Comparison of ENCODE assay signal across 20 cellular contexts in the genomic region with DNA sequence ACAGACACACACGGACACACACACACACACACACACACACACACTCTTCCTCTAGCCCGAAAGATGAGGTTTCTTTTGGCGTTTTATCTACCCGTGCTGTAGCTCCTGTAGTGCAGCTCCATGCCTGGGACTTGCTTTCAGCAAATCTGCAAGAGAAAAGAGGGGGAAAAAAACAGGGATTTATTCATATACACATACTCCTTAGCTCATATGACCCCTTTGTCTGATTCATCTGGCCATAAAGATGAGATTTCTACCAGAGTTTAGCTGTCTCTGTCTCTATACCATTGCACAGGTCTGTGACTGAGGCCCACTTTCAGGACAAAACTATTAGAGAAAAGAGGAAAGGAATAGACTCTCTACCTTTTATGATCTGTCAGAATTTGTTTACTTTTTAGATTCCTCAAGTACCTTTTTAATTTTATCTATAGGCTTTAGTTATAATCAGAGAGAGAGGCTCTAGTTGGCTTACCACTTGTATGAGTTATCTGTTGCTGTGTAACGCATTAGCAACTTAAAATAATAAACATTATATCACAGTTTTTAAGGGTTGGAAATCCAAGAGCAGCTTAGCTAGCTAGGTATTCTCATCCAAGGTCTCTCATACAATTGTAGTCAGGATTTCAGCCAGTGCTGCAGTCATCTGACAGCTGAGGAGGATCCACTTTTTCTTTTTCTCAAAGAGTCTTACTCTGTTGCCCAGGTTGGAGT. TPM values are rescaled to one million over a fixed set of nuclear protein-coding genes. Genes with fewer than 3 reads are reported as not detected.
DNase-seq lines count a peak whose midpoint lies in the region; ATAC-seq, FAIRE-seq and TF ChIP-seq lines count a peak whose summit lies in the region.
"Had no signal": no experiment of that assay in that cellular context is flagged by ENCODE, and none has a peak within 500 bp of the region (broad histone marks: within the 10 kb centered on the region; RNA-seq: fewer than 3 reads in every experiment).

No MANE protein-coding gene starts in this region.

- FAIRE-seq in GM18507 (lab: Jason Lieb, UNC), result peak; percentile 29
- FAIRE-seq: A549, H1 had no signal

- H3K79me2 ChIP-seq in trophoblast cell (ENCODE audit: control insufficient read depth, insufficient read depth, low read length, poor library complexity), result peaks cover 7% of the 10 kb centered on the region

- no peak overlapping the region for H3K14ac ChIP-seq in trophoblast cell (ENCODE audit: low read length)

- TF ChIP-seq POLR2A in gastroesophageal sphincter (IDR thresholded peaks at IDR 0.05), result no peak

- DNase-seq in GM18507 (ENCODE audit: extremely low spot score, insufficient read length, low read depth) (no peak), choroid plexus epithelial cell (ENCODE audit: low read depth) (peak; percentile 15), trophoblast cell (no peak), islet precursor cell (no peak), AG08395 (ENCODE audit: low spot score) (no peak)
- DNase-seq: C1 segment of cervical spinal cord, DND-41, NCI-H1048, NCI-H1436, NCI-H2029, NCI-H345, NCI-H526, PC-3, RPMI8226, SHP77 treated with DMSO at 0.1 percent for 48 hours, SK-N-SH had no signal

- no peak overlapping the region for H2BK5ac ChIP-seq in trophoblast cell (ENCODE audit: low read depth, low read length, poor library complexity)

- no peak overlapping the region for H2AFZ ChIP-seq in trophoblast cell (ENCODE audit: insufficient read depth, low read length, poor library complexity)

- H4K8ac ChIP-seq in trophoblast cell (ENCODE audit: low read depth, low read length), result no peak overlapping the region

- no peak overlapping the region for H3K9ac ChIP-seq in trophoblast cell (ENCODE audit: low read length)
- H3K9ac ChIP-seq: SK-N-SH had no signal

- H4K12ac ChIP-seq in trophoblast cell (ENCODE audit: low read depth, low read length), result no peak overlapping the region

- no peak overlapping the region for H3K27ac ChIP-seq in HEK293 (ENCODE audit: extremely low read depth, low read depth, low read length)
- H3K27ac ChIP-seq in trophoblast cell (ENCODE audit: low read depth, low read length), result no peak overlapping the region
- no peak overlapping the region for H3K27ac ChIP-seq in gastroesophageal sphincter
- H3K27ac ChIP-seq: A549 had no signal

- CTCF ChIA-PET in HEK293 (lab: Yijun Ruan, JAX), result no interaction called here

- H3K4me3 ChIP-seq in HEK293 (ENCODE audit: low read depth, low read length) (no peak overlapping the region), choroid plexus epithelial cell (ENCODE audit: low read depth, low read length) (no peak overlapping the region), trophoblast cell (ENCODE audit: low read depth, low read length) (no peak overlapping the region), gastroesophageal sphincter (no peak overlapping the region)
- H3K4me3 ChIP-seq: A549 had no signal

- H3K23ac ChIP-seq in trophoblast cell (ENCODE audit: low read length), result no peak overlapping the region

- no peak overlapping the region for H3K18ac ChIP-seq in trophoblast cell (ENCODE audit: low read length)

- TF ChIP-seq EP300 in gastroesophageal sphincter (IDR thresholded peaks at IDR 0.05), result no peak

- no peak overlapping the region for H2BK120ac ChIP-seq in trophoblast cell (ENCODE audit: insufficient read depth, low read length, poor library complexity)

- H3K27me3 ChIP-seq in trophoblast cell (ENCODE audit: insufficient read depth, low read length) (no peaks in the 10 kb centered on the region), gastroesophageal sphincter (no peaks in the 10 kb centered on the region)

- H3K36me3 ChIP-seq in HEK293 (ENCODE audit: control insufficient read depth in 2 of 2, insufficient read depth in 1 of 2, low read length in 2 of 2), result peaks cover 0 to 4% of the 10 kb centered on the region in 2 experiments; a peak in 2 of 3 replicates
- H3K36me3 ChIP-seq in trophoblast cell (ENCODE audit: control insufficient read depth in 1 of 2, insufficient read depth in 2 of 2, low read length in 2 of 2), result peaks cover 0 to 2% of the 10 kb centered on the region in 2 experiments
- H3K36me3 ChIP-seq in gastroesophageal sphincter, result no peaks in the 10 kb centered on the region

- H2BK12ac ChIP-seq in trophoblast cell (ENCODE audit: low read length), result no peak overlapping the region

- WGBS in trophoblast cell (ENCODE audit: extremely low coverage, insufficient coverage, insufficient read length), result no CpG with 5 or more reads among the region's 5 CpGs
- 40 to 81% methylated on average over 1 to 5 of the region's 5 CpGs for WGBS in gastroesophageal sphincter (ENCODE audit: low coverage in 1 of 2), 2 donors

- H2AK5ac ChIP-seq in trophoblast cell (ENCODE audit: low read length), result no peak overlapping the region

- no peaks in the 10 kb centered on the region for H3K79me1 ChIP-seq in trophoblast cell (ENCODE audit: low read length)

- H3K4me2 ChIP-seq in trophoblast cell (ENCODE audit: low read length), result no peak overlapping the region
- H3K4me2 ChIP-seq: A549, SK-N-SH had no signal

- H3K4ac ChIP-seq in trophoblast cell (ENCODE audit: low read depth, low read length), result peak overlapping the region; percentile 24

- POLR2A ChIA-PET in HEK293 (lab: Yijun Ruan, JAX), result no interaction called here

- TF ChIP-seq CTCF in HEK293 (tag by site-specific recombination; IDR thresholded peaks at IDR 0.05), result no peak
- no peak for TF ChIP-seq CTCF in choroid plexus epithelial cell (conservative IDR thresholded peaks at IDR 0.05; ENCODE audit: low read depth, low read length)
- TF ChIP-seq CTCF in gastroesophageal sphincter (IDR thresholded peaks at IDR 0.05), result no peak

- peaks cover 4% of the 10 kb centered on the region for H3K9me3 ChIP-seq in HEK293 (ENCODE audit: control insufficient read depth, insufficient read depth, low read depth, low read length)
- no peaks in the 10 kb centered on the region for H3K9me3 ChIP-seq in trophoblast cell (ENCODE audit: insufficient read depth, low read depth, low read length)
- peaks cover 0 to 11% (median 0%) of the 10 kb centered on the region in 3 donors for H3K9me3 ChIP-seq in gastroesophageal sphincter
- H3K9me3 ChIP-seq: SK-N-SH had no signal

- no peak for ATAC-seq in gastroesophageal sphincter
- ATAC-seq: A549, PC-3 had no signal

- H3K4me1 ChIP-seq in HEK293 (ENCODE audit: control insufficient read depth, insufficient read depth, low read length), result no peaks in the 10 kb centered on the region
- no peaks in the 10 kb centered on the region for H3K4me1 ChIP-seq in trophoblast cell (ENCODE audit: control insufficient read depth in 1 of 2, insufficient read depth in 2 of 2, low read length in 2 of 2)
- peaks cover 0 to 22% (median 0%) of the 10 kb centered on the region in 3 donors for H3K4me1 ChIP-seq in gastroesophageal sphincter
- H3K4me1 ChIP-seq: A549 had no signal

- H4K91ac ChIP-seq in trophoblast cell (ENCODE audit: low read depth, low read length), result no peak overlapping the region

TF ChIP-seq in HEK293, 187 proteins besides CTCF, POLR2A, EP300 and RAD21:
- no peak for TF ChIP-seq ZNF548 (tag by site-specific recombination; IDR thresholded peaks at IDR 0.05)
- TF ChIP-seq, protein P1, sequence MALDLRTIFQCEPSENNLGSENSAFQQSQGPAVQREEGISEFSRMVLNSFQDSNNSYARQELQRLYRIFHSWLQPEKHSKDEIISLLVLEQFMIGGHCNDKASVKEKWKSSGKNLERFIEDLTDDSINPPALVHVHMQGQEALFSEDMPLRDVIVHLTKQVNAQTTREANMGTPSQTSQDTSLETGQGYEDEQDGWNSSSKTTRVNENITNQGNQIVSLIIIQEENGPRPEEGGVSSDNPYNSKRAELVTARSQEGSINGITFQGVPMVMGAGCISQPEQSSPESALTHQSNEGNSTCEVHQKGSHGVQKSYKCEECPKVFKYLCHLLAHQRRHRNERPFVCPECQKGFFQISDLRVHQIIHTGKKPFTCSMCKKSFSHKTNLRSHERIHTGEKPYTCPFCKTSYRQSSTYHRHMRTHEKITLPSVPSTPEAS (tag by site-specific recombination; IDR thresholded peaks at IDR 0.05), result 0 out of 2 replicates have a peak, but pooled peaks have one; percentile 33
TF ChIP-seq in HEK293: peak in this region for 1.

RNA-seq across cellular contexts. Expression of a gene that starts 14.7 kb away (rescaled TPM):
- polyA plus RNA-seq in trophoblast cell (2013), result 149 and 156 TPM in 2 replicates
- 100 to 1,000 TPM in 1 of 4 donors, 10 to 100 TPM in 3; 82.3 to 102 (median 93.1) TPM for total RNA-seq in gastroesophageal sphincter

RNA-seq across cellular contexts. Expression of a gene that starts 55.8 kb away (rescaled TPM):
- polyA plus RNA-seq in trophoblast cell (2013), result 51.4 and 52.7 TPM in 2 replicates
- total RNA-seq in gastroesophageal sphincter, result 10 to 100 TPM; 10.1 to 33.6 (median 14.8) TPM
